In genomic region chrX:130402211-130402684, GRCh38 we compare ENCODE assay signal across 10 cellular contexts. TPM values are rescaled to one million over a fixed set of nuclear protein-coding genes. Genes with fewer than 3 reads are reported as not detected.
DNase-seq lines count a peak whose midpoint lies in the region; ATAC-seq, FAIRE-seq and TF ChIP-seq lines count a peak whose summit lies in the region.
"Had no signal": no experiment of that assay in that cellular context is flagged by ENCODE, and none has a peak within 500 bp of the region (broad histone marks: within the 10 kb centered on the region; RNA-seq: fewer than 3 reads in every experiment).

No MANE protein-coding gene starts in this region.

- TF ChIP-seq EP300 in sigmoid colon (IDR thresholded peaks at IDR 0.05), result no peak

- ATAC-seq in HG02678 (IDR thresholded peaks at IDR 0.05; ENCODE audit: unreplicated experiment), result no peak

- intact Hi-C loops in sigmoid colon (cut with DNase I) (loop anchor here (5.0 kb wide), 1 partner anchor 500 kb away; the partner anchor contains the start of gene ENOX2), posterior vena cava (cut with DNase I) (no loop called here)

- H3K9me3 ChIP-seq in SK-N-MC (ENCODE audit: low read depth, low read length) (no peaks in the 10 kb centered on the region), sigmoid colon (no peaks in the 10 kb centered on the region)

- H3K4me1 ChIP-seq in sigmoid colon, result peaks cover 0 to 15% (median 5%) of the 10 kb centered on the region in 4 donors

- H3K27me3 ChIP-seq in sigmoid colon, result peaks cover 0 to 1% (median 0%) of the 10 kb centered on the region in 3 donors

- peak overlapping the region; percentile 94 for H3K4me3 ChIP-seq in SK-N-MC
- peak overlapping the region; percentile 40 to 67 (median 62) for H3K4me3 ChIP-seq in sigmoid colon

- TF ChIP-seq CTCF in sigmoid colon (IDR thresholded peaks at IDR 0.05), result no peak

- peak overlapping the region; percentile 83 for H3K9ac ChIP-seq in SK-N-MC (ENCODE audit: insufficient read length)

- H3K36me3 ChIP-seq in SK-N-MC (ENCODE audit: insufficient read depth, low read length) (peaks cover 11% of the 10 kb centered on the region), sigmoid colon (peaks cover 0 to 11% (median 0%) of the 10 kb centered on the region in 4 donors)

- H3K27ac ChIP-seq in SK-N-MC (no peak overlapping the region; the same call in 1 of the 2 replicates), sigmoid colon (peak overlapping the region; percentile 69 to 84 (median 80))

- WGBS in sigmoid colon, 2 donors, result 1% methylated on average over 13 of the region's 13 CpGs

- no peak for TF ChIP-seq POLR2A in sigmoid colon (IDR thresholded peaks at IDR 0.05)

- peak; percentile 82 for FAIRE-seq in GM19239 (lab: Jason Lieb, UNC)

- DNase-seq in GM19239 (ENCODE audit: insufficient read length, low spot score), result no peak
- DNase-seq in SK-N-MC (ENCODE audit: low read depth, low spot score), result no peak
- peak; percentile 1 for DNase-seq in fibroblast of peridontal ligament (ENCODE audit: extremely low read depth)
- DNase-seq in sigmoid colon, result no peak
- DNase-seq in kidney tubule cell (ENCODE audit: low spot score), result no peak
- DNase-seq in stimulated activated CD8-positive, alpha-beta memory T cell treated with anti-CD3 and anti-CD28 coated beads, Interleukin-4, amount 100 ng/mL, for 48 hours, result no peak
- no peak for DNase-seq in posterior vena cava (ENCODE audit: low spot score)

RNA-seq across cellular contexts. Expression of gene RBMX2, which starts 0.5 kb away (rescaled TPM):
- total RNA-seq in sigmoid colon (10 to 100 TPM; 18.9 to 25.2 (median 20.8) TPM), posterior vena cava (10 to 100 TPM; 14.9 to 15.0 TPM)
- polyA plus RNA-seq in sigmoid colon, result 10 to 100 TPM; 16.0 to 24.6 (median 18.7) TPM

RNA-seq across cellular contexts. Expression of gene GPR119, which starts 16.8 kb away (rescaled TPM):
- total RNA-seq in sigmoid colon (not detected), posterior vena cava (not detected)
- polyA plus RNA-seq in sigmoid colon, result not detected
- total RNA-seq: glomerular endothelial cell, LHCN-M2 had no signal
